ENCODE assay signal across 8 cellular contexts in the genomic region with DNA sequence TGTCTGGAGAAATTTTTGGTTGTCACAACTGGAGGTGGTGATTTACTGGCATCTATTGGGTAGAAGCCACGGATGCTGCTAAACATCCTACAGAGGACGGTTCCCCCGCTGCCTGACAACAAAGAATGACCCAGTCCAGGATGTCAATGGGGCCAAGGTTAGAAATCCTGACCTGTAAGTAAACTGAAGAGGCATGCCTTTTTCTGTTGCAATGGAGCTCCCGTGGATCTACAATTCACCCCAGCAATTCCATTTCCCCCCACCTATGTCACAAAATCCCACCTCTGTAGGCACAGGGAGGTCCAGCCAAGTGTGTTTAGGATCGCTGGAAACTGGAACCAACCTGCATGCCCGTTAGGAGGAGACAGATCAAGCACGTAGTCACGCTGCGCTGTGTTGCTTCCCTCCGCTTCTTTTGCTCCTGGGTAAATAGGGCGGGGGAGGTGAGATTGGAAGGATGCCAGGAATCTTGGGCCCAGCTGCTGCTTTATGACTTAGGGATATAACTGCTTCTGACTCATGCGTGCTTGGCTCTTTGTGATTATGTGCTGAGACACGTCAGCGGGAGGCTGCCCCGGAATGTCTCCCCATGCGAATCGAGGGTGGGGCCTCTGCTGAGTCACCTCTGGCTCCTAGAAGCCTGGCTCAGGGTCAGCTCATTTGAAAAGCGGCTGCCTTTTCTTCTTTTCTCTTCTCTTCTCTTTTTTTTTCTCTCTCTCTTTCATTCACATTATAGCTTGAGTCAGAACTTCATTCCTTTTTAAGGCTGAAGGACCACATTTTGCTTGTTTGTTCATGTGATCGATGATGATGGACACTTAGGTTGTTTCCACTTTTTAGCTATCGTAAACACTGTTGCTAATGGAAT. TPM values are rescaled to one million over a fixed set of nuclear protein-coding genes. Genes with fewer than 3 reads are reported as not detected.
A peak's percentile ranks its signal among the peaks of the same experiment; 100 is the strongest.
DNase-seq lines count a peak whose midpoint lies in the region; ATAC-seq and TF ChIP-seq lines count a peak whose summit lies in the region.

No MANE protein-coding gene starts in this region.

- 0 out of 2 replicates have a peak, but pooled peaks cover 2% of the 10 kb centered on the region for H3K4me1 ChIP-seq in BE2C
- H3K4me1 ChIP-seq in lung (ENCODE audit: control insufficient read depth in 2 of 2, insufficient read depth in 2 of 2, low read length in 2 of 2), result no peaks in the 10 kb centered on the region

- TF ChIP-seq CTCF in BE2C (IDR thresholded peaks at IDR 0.05; ENCODE audit: low read depth, low read length) (peak; percentile 24; the same call in 1 of the 2 replicates), lung (IDR thresholded peaks at IDR 0.05; ENCODE audit: control extremely low read depth, extremely low read depth) (no peak)
- no peak for TF ChIP-seq CTCF in activated CD8-positive, alpha-beta T cell treated with anti-CD3 and anti-CD28 coated beads for 36 hours (IDR thresholded peaks at IDR 0.05)

- WGBS in lung, 2 donors, result 5 to 8% methylated on average over 20 of the region's 20 CpGs

- H3K27me3 ChIP-seq in BE2C (no peaks in the 10 kb centered on the region), lung (ENCODE audit: control insufficient read depth, insufficient read depth) (no peaks in the 10 kb centered on the region)

- intact Hi-C loops in activated CD8-positive, alpha-beta T cell treated with anti-CD3 and anti-CD28 coated beads for 36 hours (cut with micrococcal nuclease), result loop anchor here (5.0 kb wide), 1 partner anchor 184 kb away; a partner anchor contains a TSS

- H3K36me3 ChIP-seq in BE2C (no peaks in the 10 kb centered on the region), lung (ENCODE audit: control insufficient read depth in 2 of 2, insufficient read depth in 2 of 2, low read length in 2 of 2) (no peaks in the 10 kb centered on the region)

- H3K4me1 Mint-ChIP-seq in activated CD8-positive, alpha-beta T cell treated with anti-CD3 and anti-CD28 coated beads for 36 hours (ENCODE audit: low read depth), result peaks cover 12% of the 10 kb centered on the region

- H3K9me3 ChIP-seq in BE2C, result no peaks in the 10 kb centered on the region
- H3K9me3 ChIP-seq in lung (ENCODE audit: control insufficient read depth in 2 of 2, insufficient read depth in 1 of 2, low read length in 1 of 2), result no peaks in the 10 kb centered on the region

- peaks cover 4% of the 10 kb centered on the region for H3K27me3 Mint-ChIP-seq in activated CD8-positive, alpha-beta T cell treated with anti-CD3 and anti-CD28 coated beads for 36 hours

- H3K4me3 Mint-ChIP-seq in activated CD8-positive, alpha-beta T cell treated with anti-CD3 and anti-CD28 coated beads for 36 hours, result peak overlapping the region; percentile 55

- peak overlapping the region; percentile 56 for H3K27ac Mint-ChIP-seq in activated CD8-positive, alpha-beta T cell treated with anti-CD3 and anti-CD28 coated beads for 36 hours

- H3K4me3 ChIP-seq in BE2C (ENCODE audit: low read depth, low read length) (peak overlapping the region; percentile 50), lung (no peak overlapping the region)

- peak overlapping the region; percentile 93 to 96 for H3K27ac ChIP-seq in lung (ENCODE audit: low read depth in 1 of 2, low read length in 1 of 2)

- CTCF ChIA-PET in activated CD8-positive, alpha-beta T cell treated with anti-CD3 and anti-CD28 coated beads for 36 hours (lab: Charles Lee), result interaction anchor here (0.7 to 8.1 kb wide), 9 partner anchors 13 to 299 kb away, joined by 3 to 203 read pairs (median 7); a partner anchor contains a TSS

- peak; percentile 96 for ATAC-seq in GM19351 (IDR thresholded peaks at IDR 0.05; ENCODE audit: unreplicated experiment)
- ATAC-seq in HG03571 (IDR thresholded peaks at IDR 0.05; ENCODE audit: unreplicated experiment), result peak; percentile 86
- peak; percentile 98 for ATAC-seq in activated CD8-positive, alpha-beta T cell treated with anti-CD3 and anti-CD28 coated beads for 36 hours
- ATAC-seq in lung (ENCODE audit: insufficient read depth, low FRiP score), result peak; percentile 88

- DNase-seq in BE2C (peak; percentile 96), NCI-H82 (lab: John Stamatoyannopoulos, UW) (peak; percentile 99), lung (ENCODE audit: low spot score) (peak; percentile 97)
- DNase-seq in activated CD8-positive, alpha-beta T cell treated with anti-CD3 and anti-CD28 coated beads for 36 hours, result peak; percentile 95
- DNase-seq in effector CD8-positive, alpha-beta T cell (lab: John Stamatoyannopoulos, UW), result peak; percentile 18
- DNase-seq in stimulated activated CD4-positive, alpha-beta T cell treated with anti-CD3 and anti-CD28 coated beads, TNF-alpha, amount 100 ng/mL, for 24 hours (ENCODE audit: low read depth in 3 of 3), result peak; percentile 72 to 88 (median 76)

- H3K36me3 Mint-ChIP-seq in activated CD8-positive, alpha-beta T cell treated with anti-CD3 and anti-CD28 coated beads for 36 hours (ENCODE audit: low read depth), result no peaks in the 10 kb centered on the region

- H3K9me3 Mint-ChIP-seq in activated CD8-positive, alpha-beta T cell treated with anti-CD3 and anti-CD28 coated beads for 36 hours, result no peaks in the 10 kb centered on the region

- POLR2A ChIA-PET in activated CD8-positive, alpha-beta T cell treated with anti-CD3 and anti-CD28 coated beads for 36 hours (lab: Charles Lee), result interaction anchor here (1.6 to 1.8 kb wide), 2 partner anchors 10 to 12 kb away, joined by 4 to 9 read pairs; a partner anchor contains a TSS

RNA-seq across cellular contexts. Expression of a gene that starts 12.4 kb away (rescaled TPM):
- polyA plus RNA-seq in BE2C (2012; ENCODE audit: insufficient read depth, insufficient read length, low read depth), result 81.0 TPM
- total RNA-seq in activated CD8-positive, alpha-beta T cell treated with anti-CD3 and anti-CD28 coated beads for 36 hours, result 10 to 100 TPM; 16.0 to 17.3 TPM
- 10 to 100 TPM; 21.9 to 34.8 TPM for total RNA-seq in lung
- 10 to 100 TPM; 34.0 to 43.4 TPM for polyA plus RNA-seq in lung

RNA-seq across cellular contexts. Expression of a gene that starts 24.7 kb away (rescaled TPM):
- polyA plus RNA-seq in BE2C (2012; ENCODE audit: insufficient read depth, insufficient read length, low read depth), result 139 TPM
- 10 to 100 TPM; 27.2 to 28.4 TPM for total RNA-seq in activated CD8-positive, alpha-beta T cell treated with anti-CD3 and anti-CD28 coated beads for 36 hours
- 100 to 1,000 TPM in 1 of 2 donors, 10 to 100 TPM in 1; 54.6 to 296 TPM for total RNA-seq in lung
- 100 to 1,000 TPM in 1 of 2 donors, 10 to 100 TPM in 1; 53.2 to 194 TPM for polyA plus RNA-seq in lung

RNA-seq across cellular contexts. Expression of a gene that starts 53.0 kb away (rescaled TPM):
- 88.4 TPM for polyA plus RNA-seq in BE2C (2012; ENCODE audit: insufficient read depth, insufficient read length, low read depth)
- total RNA-seq in activated CD8-positive, alpha-beta T cell treated with anti-CD3 and anti-CD28 coated beads for 36 hours, result 100 to 1,000 TPM; 112 to 151 TPM
- 100 to 1,000 TPM in 1 of 2 donors, 10 to 100 TPM in 1; 65.1 to 103 TPM for total RNA-seq in lung
- 10 to 100 TPM; 56.4 to 73.3 TPM for polyA plus RNA-seq in lung

Comparison
In these comparisons a context has a peak if more than half of its experiments do, and no peak if none do; other contexts are left out.
1. DNase-seq: peak in every context shown above with its lines; median percentile 99 in NCI-H82; 97 in lung; 96 in BE2C; 95 in activated CD8-positive, alpha-beta T cell treated with anti-CD3 and anti-CD28 coated beads for 36 hours; 76 in stimulated activated CD4-positive, alpha-beta T cell treated with anti-CD3 and anti-CD28 coated beads, TNF-alpha, amount 100 ng/mL, for 24 hours; 18 in effector CD8-positive, alpha-beta T cell.